Comparison of ENCODE assay signal across 1 cellular context in genomic region chr10:122953827-122954730, GRCh38.
TF ChIP-seq lines count a peak whose summit lies in the region.

Gene C10orf88, minus strand, starts transcription at chr10:122954227. Its CDS starts 49 bp downstream, at chr10:122954178.

TF ChIP-seq in K562, 482 proteins besides CTCF, POLR2A, EP300 and RAD21 (continued from another document and continues in another):
- TF ChIP-seq, protein P1, sequence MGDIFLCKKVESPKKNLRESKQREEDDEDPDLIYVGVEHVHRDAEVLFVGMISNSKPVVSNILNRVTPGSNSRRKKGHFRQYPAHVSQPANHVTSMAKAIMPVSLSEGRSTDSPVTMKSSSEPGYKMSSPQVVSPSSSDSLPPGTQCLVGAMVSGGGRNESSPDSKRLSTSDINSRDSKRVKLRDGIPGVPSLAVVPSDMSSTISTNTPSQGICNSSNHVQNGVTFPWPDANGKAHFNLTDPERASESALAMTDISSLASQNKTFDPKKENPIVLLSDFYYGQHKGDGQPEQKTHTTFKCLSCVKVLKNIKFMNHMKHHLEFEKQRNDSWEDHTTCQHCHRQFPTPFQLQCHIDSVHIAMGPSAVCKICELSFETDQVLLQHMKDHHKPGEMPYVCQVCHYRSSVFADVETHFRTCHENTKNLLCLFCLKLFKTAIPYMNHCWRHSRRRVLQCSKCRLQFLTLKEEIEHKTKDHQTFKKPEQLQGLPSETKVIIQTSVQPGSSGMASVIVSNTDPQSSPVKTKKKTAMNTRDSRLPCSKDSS (IDR thresholded peaks at IDR 0.05; ENCODE audit: low read depth, partially characterized antibody): no peak
- TF ChIP-seq ELF1 (tag; IDR thresholded peaks at IDR 0.05) (no peak), ZNF217 (CRISPR knock-in tag; IDR thresholded peaks at IDR 0.05) (no peak), ARNT (IDR thresholded peaks at IDR 0.05) (no peak), ZNF695 (CRISPR knock-in tag; IDR thresholded peaks at IDR 0.05) (no peak), ZBTB12 (CRISPR knock-in tag; IDR thresholded peaks at IDR 0.05) (no peak), C11orf30 (IDR thresholded peaks at IDR 0.05; ENCODE audit: low read depth) (peak; percentile 80), GABPB2 (CRISPR knock-in tag; conservative IDR thresholded peaks at IDR 0.05) (no peak), ZEB2 (IDR thresholded peaks at IDR 0.05) (peak; percentile 90), POLR2B (IDR thresholded peaks at IDR 0.05; ENCODE audit: low read depth, partially characterized antibody) (peak; percentile 96), MYBL2 (IDR thresholded peaks at IDR 0.05; ENCODE audit: low read depth) (no peak), MYBL2 (CRISPR knock-in tag; IDR thresholded peaks at IDR 0.05; ENCODE audit: borderline replicate concordance) (no peak), HNRNPL (IDR thresholded peaks at IDR 0.05; ENCODE audit: low read depth, low read length) (no peak), RBM15 (IDR thresholded peaks at IDR 0.05; ENCODE audit: insufficient read depth, low read length) (no peak), FOXK2 (conservative IDR thresholded peaks at IDR 0.05 in 1 of 2, IDR thresholded peaks at IDR 0.05 in 1 of 2; ENCODE audit: low read depth in 2 of 2) (peak in 1 of 2 experiments; percentile 45; a peak in 2 of 4 replicates), HCFC1 (IDR thresholded peaks at IDR 0.05; ENCODE audit: low read depth, low read length) (peak; percentile 78), CBFB (CRISPR knock-in tag; IDR thresholded peaks at IDR 0.05) (no peak), EWSR1 (IDR thresholded peaks at IDR 0.05; ENCODE audit: borderline replicate concordance, low read depth, partially characterized antibody) (no peak), PML (IDR thresholded peaks at IDR 0.05; ENCODE audit: low read length) (no peak), ATF3 (IDR thresholded peaks at IDR 0.05) (no peak), ATF3 (CRISPR knock-in tag; conservative IDR thresholded peaks at IDR 0.05) (no peak), CREB3L1 (IDR thresholded peaks at IDR 0.05; ENCODE audit: borderline replicate concordance, low read depth) (peak; percentile 85; the same call in 1 of the 2 replicates), NFIX (CRISPR knock-in tag; IDR thresholded peaks at IDR 0.05; ENCODE audit: low read depth) (no peak), ZNF717 (CRISPR knock-in tag; IDR thresholded peaks at IDR 0.05) (no peak), CBX2 (IDR thresholded peaks at IDR 0.05; ENCODE audit: insufficient read depth, low read length, poor library complexity, severe bottlenecking) (no peak), COPS2 (conservative IDR thresholded peaks at IDR 0.05) (no peak), CREBBP (IDR thresholded peaks at IDR 0.05; ENCODE audit: low read depth, low read length) (no peak), EZH2 (IDR thresholded peaks at IDR 0.05; ENCODE audit: borderline replicate concordance, low read depth, low read length) (no peak), CHD1 (IDR thresholded peaks at IDR 0.05; ENCODE audit: low read length) (no peak), PHF21A (IDR thresholded peaks at IDR 0.05; ENCODE audit: borderline replicate concordance, low read depth) (no peak), YY1 (IDR thresholded peaks at IDR 0.05; ENCODE audit: borderline replicate concordance in 1 of 3, control insufficient read depth in 1 of 3, extremely low read depth in 1 of 3, insufficient read depth in 3 of 3, insufficient read length in 1 of 3, insufficient replicate concordance in 2 of 3, low read depth in 1 of 3, low read length in 2 of 3) (peak in 2 of 3 experiments; percentile 52 to 66), ZNF431 (CRISPR knock-in tag; IDR thresholded peaks at IDR 0.05) (peak; percentile 58; the same call in 1 of the 2 replicates), NCOA2 (IDR thresholded peaks at IDR 0.05; ENCODE audit: partially characterized antibody in 2 of 2) (no peak), KAT8 (IDR thresholded peaks at IDR 0.05; ENCODE audit: low read depth) (no peak), ZNF232 (CRISPR knock-in tag; IDR thresholded peaks at IDR 0.05) (0 out of 2 replicates have a peak, but pooled peaks have one; percentile 24), ZNF830 (CRISPR knock-in tag; IDR thresholded peaks at IDR 0.05) (no peak), POLR3G (IDR thresholded peaks at IDR 0.05; ENCODE audit: extremely low read depth, insufficient read length, insufficient replicate concordance) (no peak), THRAP3 (IDR thresholded peaks at IDR 0.05; ENCODE audit: borderline replicate concordance) (no peak), SMARCC2 (IDR thresholded peaks at IDR 0.05; ENCODE audit: low read depth) (no peak), ZNF589 (CRISPR knock-in tag; IDR thresholded peaks at IDR 0.05; ENCODE audit: low read depth) (no peak), ZNF23 (CRISPR knock-in tag; IDR thresholded peaks at IDR 0.05) (no peak), NEUROD1 (IDR thresholded peaks at IDR 0.05; ENCODE audit: borderline replicate concordance, low read depth, low read length, partially characterized antibody) (no peak), RUNX1 (IDR thresholded peaks at IDR 0.05; ENCODE audit: low read depth) (no peak), ZBTB17 (CRISPR knock-in tag; IDR thresholded peaks at IDR 0.05) (0 out of 2 replicates have a peak, but pooled peaks have one; percentile 42), HEY1 (CRISPR knock-in tag; IDR thresholded peaks at IDR 0.05; ENCODE audit: borderline replicate concordance) (no peak)
- TF ChIP-seq, protein P2, sequence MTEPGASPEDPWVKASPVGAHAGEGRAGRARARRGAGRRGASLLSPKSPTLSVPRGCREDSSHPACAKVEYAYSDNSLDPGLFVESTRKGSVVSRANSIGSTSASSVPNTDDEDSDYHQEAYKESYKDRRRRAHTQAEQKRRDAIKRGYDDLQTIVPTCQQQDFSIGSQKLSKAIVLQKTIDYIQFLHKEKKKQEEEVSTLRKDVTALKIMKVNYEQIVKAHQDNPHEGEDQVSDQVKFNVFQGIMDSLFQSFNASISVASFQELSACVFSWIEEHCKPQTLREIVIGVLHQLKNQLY (CRISPR knock-in tag; conservative IDR thresholded peaks at IDR 0.05): no peak
- TF ChIP-seq, protein P3, sequence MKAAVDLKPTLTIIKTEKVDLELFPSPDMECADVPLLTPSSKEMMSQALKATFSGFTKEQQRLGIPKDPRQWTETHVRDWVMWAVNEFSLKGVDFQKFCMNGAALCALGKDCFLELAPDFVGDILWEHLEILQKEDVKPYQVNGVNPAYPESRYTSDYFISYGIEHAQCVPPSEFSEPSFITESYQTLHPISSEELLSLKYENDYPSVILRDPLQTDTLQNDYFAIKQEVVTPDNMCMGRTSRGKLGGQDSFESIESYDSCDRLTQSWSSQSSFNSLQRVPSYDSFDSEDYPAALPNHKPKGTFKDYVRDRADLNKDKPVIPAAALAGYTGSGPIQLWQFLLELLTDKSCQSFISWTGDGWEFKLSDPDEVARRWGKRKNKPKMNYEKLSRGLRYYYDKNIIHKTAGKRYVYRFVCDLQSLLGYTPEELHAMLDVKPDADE (conservative IDR thresholded peaks at IDR 0.05; ENCODE audit: control insufficient read depth, low read depth, low read length): no peak
- TF ChIP-seq, protein P4, sequence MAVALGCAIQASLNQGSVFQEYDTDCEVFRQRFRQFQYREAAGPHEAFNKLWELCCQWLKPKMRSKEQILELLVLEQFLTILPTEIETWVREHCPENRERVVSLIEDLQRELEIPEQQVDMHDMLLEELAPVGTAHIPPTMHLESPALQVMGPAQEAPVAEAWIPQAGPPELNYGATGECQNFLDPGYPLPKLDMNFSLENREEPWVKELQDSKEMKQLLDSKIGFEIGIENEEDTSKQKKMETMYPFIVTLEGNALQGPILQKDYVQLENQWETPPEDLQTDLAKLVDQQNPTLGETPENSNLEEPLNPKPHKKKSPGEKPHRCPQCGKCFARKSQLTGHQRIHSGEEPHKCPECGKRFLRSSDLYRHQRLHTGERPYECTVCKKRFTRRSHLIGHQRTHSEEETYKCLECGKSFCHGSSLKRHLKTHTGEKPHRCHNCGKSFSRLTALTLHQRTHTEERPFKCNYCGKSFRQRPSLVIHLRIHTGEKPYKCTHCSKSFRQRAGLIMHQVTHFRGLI (CRISPR knock-in tag; IDR thresholded peaks at IDR 0.05): no peak
- TF ChIP-seq, protein P5, sequence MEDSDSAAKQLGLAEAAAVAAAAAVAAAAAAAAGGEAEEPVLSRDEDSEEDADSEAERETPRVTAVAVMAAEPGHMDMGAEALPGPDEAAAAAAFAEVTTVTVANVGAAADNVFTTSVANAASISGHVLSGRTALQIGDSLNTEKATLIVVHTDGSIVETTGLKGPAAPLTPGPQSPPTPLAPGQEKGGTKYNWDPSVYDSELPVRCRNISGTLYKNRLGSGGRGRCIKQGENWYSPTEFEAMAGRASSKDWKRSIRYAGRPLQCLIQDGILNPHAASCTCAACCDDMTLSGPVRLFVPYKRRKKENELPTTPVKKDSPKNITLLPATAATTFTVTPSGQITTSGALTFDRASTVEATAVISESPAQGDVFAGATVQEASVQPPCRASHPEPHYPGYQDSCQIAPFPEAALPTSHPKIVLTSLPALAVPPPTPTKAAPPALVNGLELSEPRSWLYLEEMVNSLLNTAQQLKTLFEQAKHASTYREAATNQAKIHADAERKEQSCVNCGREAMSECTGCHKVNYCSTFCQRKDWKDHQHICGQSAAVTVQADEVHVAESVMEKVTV (CRISPR knock-in tag; IDR thresholded peaks at IDR 0.05): no peak
- TF ChIP-seq, protein P6, sequence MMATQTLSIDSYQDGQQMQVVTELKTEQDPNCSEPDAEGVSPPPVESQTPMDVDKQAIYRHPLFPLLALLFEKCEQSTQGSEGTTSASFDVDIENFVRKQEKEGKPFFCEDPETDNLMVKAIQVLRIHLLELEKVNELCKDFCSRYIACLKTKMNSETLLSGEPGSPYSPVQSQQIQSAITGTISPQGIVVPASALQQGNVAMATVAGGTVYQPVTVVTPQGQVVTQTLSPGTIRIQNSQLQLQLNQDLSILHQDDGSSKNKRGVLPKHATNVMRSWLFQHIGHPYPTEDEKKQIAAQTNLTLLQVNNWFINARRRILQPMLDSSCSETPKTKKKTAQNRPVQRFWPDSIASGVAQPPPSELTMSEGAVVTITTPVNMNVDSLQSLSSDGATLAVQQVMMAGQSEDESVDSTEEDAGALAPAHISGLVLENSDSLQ (IDR thresholded peaks at IDR 0.05): peak; percentile 36; the same call in 1 of the 2 replicates
- TF ChIP-seq, protein P7, sequence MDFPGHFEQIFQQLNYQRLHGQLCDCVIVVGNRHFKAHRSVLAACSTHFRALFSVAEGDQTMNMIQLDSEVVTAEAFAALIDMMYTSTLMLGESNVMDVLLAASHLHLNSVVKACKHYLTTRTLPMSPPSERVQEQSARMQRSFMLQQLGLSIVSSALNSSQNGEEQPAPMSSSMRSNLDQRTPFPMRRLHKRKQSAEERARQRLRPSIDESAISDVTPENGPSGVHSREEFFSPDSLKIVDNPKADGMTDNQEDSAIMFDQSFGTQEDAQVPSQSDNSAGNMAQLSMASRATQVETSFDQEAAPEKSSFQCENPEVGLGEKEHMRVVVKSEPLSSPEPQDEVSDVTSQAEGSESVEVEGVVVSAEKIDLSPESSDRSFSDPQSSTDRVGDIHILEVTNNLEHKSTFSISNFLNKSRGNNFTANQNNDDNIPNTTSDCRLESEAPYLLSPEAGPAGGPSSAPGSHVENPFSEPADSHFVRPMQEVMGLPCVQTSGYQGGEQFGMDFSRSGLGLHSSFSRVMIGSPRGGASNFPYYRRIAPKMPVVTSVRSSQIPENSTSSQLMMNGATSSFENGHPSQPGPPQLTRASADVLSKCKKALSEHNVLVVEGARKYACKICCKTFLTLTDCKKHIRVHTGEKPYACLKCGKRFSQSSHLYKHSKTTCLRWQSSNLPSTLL (IDR thresholded peaks at IDR 0.05): no peak
- TF ChIP-seq, protein P8, sequence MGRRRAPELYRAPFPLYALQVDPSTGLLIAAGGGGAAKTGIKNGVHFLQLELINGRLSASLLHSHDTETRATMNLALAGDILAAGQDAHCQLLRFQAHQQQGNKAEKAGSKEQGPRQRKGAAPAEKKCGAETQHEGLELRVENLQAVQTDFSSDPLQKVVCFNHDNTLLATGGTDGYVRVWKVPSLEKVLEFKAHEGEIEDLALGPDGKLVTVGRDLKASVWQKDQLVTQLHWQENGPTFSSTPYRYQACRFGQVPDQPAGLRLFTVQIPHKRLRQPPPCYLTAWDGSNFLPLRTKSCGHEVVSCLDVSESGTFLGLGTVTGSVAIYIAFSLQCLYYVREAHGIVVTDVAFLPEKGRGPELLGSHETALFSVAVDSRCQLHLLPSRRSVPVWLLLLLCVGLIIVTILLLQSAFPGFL (CRISPR knock-in tag; IDR thresholded peaks at IDR 0.05): no peak
- TF ChIP-seq, protein P9, sequence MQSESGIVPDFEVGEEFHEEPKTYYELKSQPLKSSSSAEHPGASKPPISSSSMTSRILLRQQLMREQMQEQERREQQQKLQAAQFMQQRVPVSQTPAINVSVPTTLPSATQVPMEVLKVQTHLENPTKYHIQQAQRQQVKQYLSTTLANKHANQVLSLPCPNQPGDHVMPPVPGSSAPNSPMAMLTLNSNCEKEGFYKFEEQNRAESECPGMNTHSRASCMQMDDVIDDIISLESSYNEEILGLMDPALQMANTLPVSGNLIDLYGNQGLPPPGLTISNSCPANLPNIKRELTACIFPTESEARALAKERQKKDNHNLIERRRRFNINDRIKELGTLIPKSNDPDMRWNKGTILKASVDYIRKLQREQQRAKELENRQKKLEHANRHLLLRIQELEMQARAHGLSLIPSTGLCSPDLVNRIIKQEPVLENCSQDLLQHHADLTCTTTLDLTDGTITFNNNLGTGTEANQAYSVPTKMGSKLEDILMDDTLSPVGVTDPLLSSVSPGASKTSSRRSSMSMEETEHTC (IDR thresholded peaks at IDR 0.05): no peak
